8 cellular contexts compared by ENCODE assay signal in the genomic region with DNA sequence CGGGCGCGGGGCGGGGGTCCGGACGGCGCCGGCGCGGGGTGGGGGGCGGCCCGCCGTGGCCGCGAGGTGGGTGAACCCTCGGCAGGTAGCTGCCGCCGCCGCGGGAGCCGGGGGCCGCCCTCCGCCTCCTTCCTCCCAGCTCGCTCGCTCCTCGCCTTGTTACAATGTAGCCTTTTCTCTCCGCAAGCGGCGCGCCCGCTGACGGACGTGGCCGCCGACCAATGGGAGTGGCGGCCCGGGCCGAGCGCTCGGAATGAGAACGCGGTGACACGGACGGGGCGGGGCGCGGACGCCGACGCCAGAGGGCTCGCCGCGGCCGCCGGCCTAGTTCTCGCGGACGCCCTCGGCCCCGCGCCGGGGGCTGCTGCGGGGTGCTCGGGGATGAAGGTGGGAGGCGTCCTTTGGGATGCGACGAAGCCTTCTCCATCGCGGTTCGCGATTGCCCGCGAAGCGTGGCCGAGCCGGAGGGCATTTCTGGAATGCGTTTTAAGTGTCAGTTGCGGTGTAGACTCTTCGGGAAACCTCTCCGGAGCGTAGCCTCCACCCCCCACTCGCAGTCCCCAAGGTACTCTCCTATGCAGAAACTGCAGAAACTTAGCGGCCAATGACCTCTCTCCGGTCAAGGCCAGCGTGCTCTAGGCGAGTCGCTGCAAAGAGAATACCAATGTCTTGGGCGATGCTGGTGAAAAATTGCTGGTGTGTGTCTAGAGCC. TPM values are rescaled to one million over a fixed set of nuclear protein-coding genes. Genes with fewer than 3 reads are reported as not detected.
DNase-seq lines count a peak whose midpoint lies in the region; ATAC-seq lines count a peak whose summit lies in the region.

No MANE protein-coding gene starts in this region.

- DNase-seq in COLO668 (lab: John Stamatoyannopoulos, UW; ENCODE audit: unreplicated experiment), result peak; percentile 99
- DNase-seq in HT-29 (ENCODE audit: low spot score), result peak; percentile 97
- peak; percentile 88 for DNase-seq in NK-92 treated with Interleukin-12 subunit alpha and Interleukin-12 subunit beta, amount 100 ng/mL, for 24 hours (lab: John Stamatoyannopoulos, UW)
- peak; percentile 78 to 84 for DNase-seq in activated CD8-positive, alpha-beta memory T cell treated with anti-CD3 and anti-CD28 coated beads for 4 hours (ENCODE audit: low read depth in 2 of 2)
- peak; percentile 84 for DNase-seq in effector CD8-positive, alpha-beta T cell (lab: John Stamatoyannopoulos, UW)
- peak; percentile 96 to 97 for DNase-seq in lung microvascular endothelial cell (ENCODE audit: low read depth in 2 of 2)
- peak; percentile 87 to 90 (median 88) for DNase-seq in stimulated activated CD4-positive, alpha-beta T cell treated with anti-CD3 and anti-CD28 coated beads, TNF-alpha, amount 100 ng/mL, for 24 hours (ENCODE audit: low read depth in 3 of 3)

- peak; percentile 98 for ATAC-seq in GM21367 (IDR thresholded peaks at IDR 0.05; ENCODE audit: unreplicated experiment)

RNA-seq across cellular contexts. Expression of a gene that starts 0.7 kb away (rescaled TPM):
- total RNA-seq in HT-29 (2014; rRNA removed; shearing (Covaris generic)), result 2.0 and 3.7 TPM in 2 replicates
- total RNA-seq in lung microvascular endothelial cell, result 4.4 and 7.9 TPM in 2 replicates

Comparison
In these comparisons a context has a peak if more than half of its experiments do, and no peak if none do; other contexts are left out.
1. Peak in every context shown above with its lines: DNase-seq and ATAC-seq.